14 cellular contexts compared by ENCODE assay signal in the genomic region with DNA sequence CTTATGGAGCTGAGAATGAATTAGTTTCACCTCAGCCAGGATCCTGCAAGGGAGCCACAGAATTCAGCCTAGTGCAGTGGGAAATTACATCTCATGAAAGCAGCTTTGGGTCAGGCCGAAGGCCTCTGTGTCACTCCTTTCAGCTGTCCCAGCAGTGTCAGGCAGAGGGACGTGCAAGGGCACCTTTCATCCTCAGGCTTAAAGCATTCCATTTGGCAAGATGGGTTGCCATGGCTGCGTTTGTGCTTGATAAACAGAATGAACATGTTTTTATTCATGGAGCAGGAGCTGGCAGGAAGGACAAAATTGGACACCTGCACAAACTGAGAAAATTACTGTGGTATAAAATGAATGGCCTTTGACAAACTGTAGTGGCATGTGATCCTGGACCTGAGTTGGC. TPM values are rescaled to one million over a fixed set of nuclear protein-coding genes. Genes with fewer than 3 reads are reported as not detected.
DNase-seq lines count a peak whose midpoint lies in the region; ATAC-seq lines count a peak whose summit lies in the region.
"Had no signal": no experiment of that assay in that cellular context is flagged by ENCODE, and none has a peak within 500 bp of the region (broad histone marks: within the 10 kb centered on the region; RNA-seq: fewer than 3 reads in every experiment).

No MANE protein-coding gene starts in this region.

- DNase-seq in Right ventricle myocardium inferior (ENCODE audit: missing footprints), result peak; percentile 83
- DNase-seq in cardiac septum (ENCODE audit: low spot score), result no peak
- peak; percentile 5 for DNase-seq in SHP77 treated with DMSO at 0.1 percent for 48 hours (lab: John Stamatoyannopoulos, UW)
- peak; percentile 10 for DNase-seq in superior temporal gyrus (ENCODE audit: extremely low spot score)
- no peak for DNase-seq in pons (ENCODE audit: low spot score)
- no peak for DNase-seq in NCI-H187 (lab: John Stamatoyannopoulos, UW)
- DNase-seq in NCI-H1048 (lab: John Stamatoyannopoulos, UW), result no peak
- DNase-seq: activated CD4-positive, alpha-beta T cell treated with anti-CD3 and anti-CD28 coated beads for 36 hours; activated T-cell treated with anti-CD3 and anti-CD28 coated beads, Interleukin-2, amount 50 U/mL, for 24 hours; MG63; NCI-H524; tibial artery had no signal

- no peaks in the 10 kb centered on the region for H3K27me3 ChIP-seq in layer of hippocampus (ENCODE audit: control insufficient read depth, insufficient read depth, low read length)
- H3K27me3 ChIP-seq: adrenal gland, MG63, tibial artery had no signal

- peak; percentile 94 for ATAC-seq in Right ventricle myocardium inferior
- ATAC-seq: activated CD4-positive, alpha-beta T cell treated with anti-CD3 and anti-CD28 coated beads for 36 hours had no signal

- intact Hi-C loops in Right ventricle myocardium inferior (cut with DNase I) (no loop called here), cardiac septum (cut with DNase I) (no loop called here)

- peak overlapping the region; percentile 35 for H3K27ac ChIP-seq in layer of hippocampus (ENCODE audit: low read depth, low read length)
- H3K27ac ChIP-seq: adrenal gland, tibial artery had no signal

RNA-seq across cellular contexts. Expression of a gene that starts 29.4 kb away (rescaled TPM):
- total RNA-seq in Right ventricle myocardium inferior (27.8 TPM), cardiac septum (30.8 TPM)

RNA-seq across cellular contexts. Expression of a gene that starts 29.5 kb away (rescaled TPM):
- total RNA-seq in Right ventricle myocardium inferior (14.1 TPM), cardiac septum (13.9 TPM)

RNA-seq across cellular contexts. Expression of a gene that starts 51.5 kb away (rescaled TPM):
- total RNA-seq in Right ventricle myocardium inferior, result 382 TPM
- total RNA-seq in cardiac septum, result 168 TPM

Comparison
In these comparisons a context has a peak if more than half of its experiments do, and no peak if none do; other contexts are left out.
1. DNase-seq: peak in Right ventricle myocardium inferior (single experiment), SHP77 treated with DMSO at 0.1 percent for 48 hours (single experiment) and superior temporal gyrus (single experiment); none in cardiac septum (single experiment), pons (single experiment), NCI-H187 (0 of 2) and NCI-H1048 (single experiment).